Comparison of ENCODE assay signal across 23 cellular contexts in the genomic region with DNA sequence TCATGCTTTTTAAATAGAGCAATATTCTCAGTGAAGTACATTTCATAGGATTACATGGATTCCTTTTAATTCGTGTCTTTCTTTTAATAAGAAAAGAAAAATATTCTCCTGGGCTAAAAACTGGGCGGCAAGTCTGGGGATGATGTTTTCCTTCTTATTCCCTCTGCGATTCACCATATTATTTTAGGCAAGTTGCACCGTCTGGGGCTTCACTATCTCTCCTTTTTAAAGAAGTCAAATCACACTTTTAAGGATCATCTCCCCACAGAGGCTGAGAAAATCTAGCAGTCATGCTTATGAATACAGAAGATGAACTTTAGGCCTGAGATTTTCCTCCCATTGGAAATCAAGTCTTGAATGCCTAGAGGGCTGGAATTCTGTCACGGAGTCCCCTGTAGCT.
"Had no signal": no experiment of that assay in that cellular context is flagged by ENCODE, and none has a peak within 500 bp of the region (broad histone marks: within the 10 kb centered on the region; RNA-seq: fewer than 3 reads in every experiment).

No MANE protein-coding gene starts in this region.

- H3K4me3 Mint-ChIP-seq: activated B cell treated with CpG ODN at 0.5 μM for 24 hours; activated CD4-positive, alpha-beta T cell treated with anti-CD3 and anti-CD28 coated beads, Interleukin-2, amount 10 ng/mL, durations not matched to agents 24 days and 14 days; activated naive CD4-positive, alpha-beta T cell treated with anti-CD3 and anti-CD28 coated beads, Interleukin-2, amount 10 ng/mL, durations not matched to agents 7 days and 5 days; activated naive CD8-positive, alpha-beta T cell treated with anti-CD3 and anti-CD28 coated beads for 36 hours; activated T-helper 17 cell treated with anti-CD3 and anti-CD28 coated beads, Interleukin-2, amount 50 U/mL, for 72 hours; T-helper 17 cell had no signal

- H3K27ac Mint-ChIP-seq: activated B cell treated with CpG ODN at 0.5 μM for 24 hours; activated CD4-positive, alpha-beta T cell treated with anti-CD3 and anti-CD28 coated beads, Interleukin-2, amount 10 ng/mL, durations not matched to agents 24 days and 14 days; activated naive CD4-positive, alpha-beta T cell treated with anti-CD3 and anti-CD28 coated beads, Interleukin-2, amount 10 ng/mL, durations not matched to agents 7 days and 5 days; activated naive CD8-positive, alpha-beta T cell treated with anti-CD3 and anti-CD28 coated beads for 36 hours; activated T-helper 17 cell treated with anti-CD3 and anti-CD28 coated beads, Interleukin-2, amount 50 U/mL, for 72 hours; T-helper 17 cell had no signal

- H3K4me3 ChIP-seq: cardiac muscle cell, K562 had no signal

- H3K27me3 ChIP-seq: brain microvascular endothelial cell, cardiac muscle cell had no signal

- H3K4me1 Mint-ChIP-seq: activated B cell treated with CpG ODN at 0.5 μM for 24 hours; activated CD4-positive, alpha-beta T cell treated with anti-CD3 and anti-CD28 coated beads, Interleukin-2, amount 10 ng/mL, durations not matched to agents 24 days and 14 days; activated naive CD4-positive, alpha-beta T cell treated with anti-CD3 and anti-CD28 coated beads, Interleukin-2, amount 10 ng/mL, durations not matched to agents 7 days and 5 days; activated naive CD8-positive, alpha-beta T cell treated with anti-CD3 and anti-CD28 coated beads for 36 hours; activated T-helper 17 cell treated with anti-CD3 and anti-CD28 coated beads, Interleukin-2, amount 50 U/mL, for 72 hours; T-helper 17 cell had no signal

- H3K36me3 ChIP-seq: brain microvascular endothelial cell, cardiac muscle cell had no signal

- H3K36me3 Mint-ChIP-seq: activated naive CD4-positive, alpha-beta T cell treated with anti-CD3 and anti-CD28 coated beads, Interleukin-2, amount 10 ng/mL, durations not matched to agents 7 days and 5 days; activated naive CD8-positive, alpha-beta T cell treated with anti-CD3 and anti-CD28 coated beads for 36 hours had no signal

- H3K9me3 Mint-ChIP-seq: activated CD4-positive, alpha-beta T cell treated with anti-CD3 and anti-CD28 coated beads, Interleukin-2, amount 10 ng/mL, durations not matched to agents 24 days and 14 days; activated naive CD4-positive, alpha-beta T cell treated with anti-CD3 and anti-CD28 coated beads, Interleukin-2, amount 10 ng/mL, durations not matched to agents 7 days and 5 days; activated T-helper 17 cell treated with anti-CD3 and anti-CD28 coated beads, Interleukin-2, amount 50 U/mL, for 72 hours had no signal

- DNase-seq: activated B cell treated with CpG ODN at 0.5 μM for 24 hours; activated CD4-positive, alpha-beta T cell treated with anti-CD3 and anti-CD28 coated beads for 1 hour; activated CD4-positive, alpha-beta T cell treated with anti-CD3 and anti-CD28 coated beads, Interleukin-2, amount 10 ng/mL, durations not matched to agents 24 days and 14 days; activated CD4-positive, alpha-beta T cell treated with anti-CD3 and anti-CD28 coated beads, Interleukin-2, amount 50 U/mL, for 48 hours; activated gamma-delta T cell; activated naive CD4-positive, alpha-beta T cell treated with anti-CD3 and anti-CD28 coated beads, Interleukin-2, amount 10 ng/mL, durations not matched to agents 7 days and 5 days; activated naive CD8-positive, alpha-beta T cell treated with anti-CD3 and anti-CD28 coated beads for 36 hours; activated T-cell treated with anti-CD3 and anti-CD28 coated beads for 4 hours; activated T-cell treated with anti-CD3 and anti-CD28 coated beads, Interleukin-2, amount 50 U/mL, for 48 hours; brain microvascular endothelial cell; Kasumi-1; NCI-H1105 treated with DMSO at 0.1 percent for 48 hours; NCI-H1436 treated with DMSO at 0.1 percent for 48 hours; NCI-H187 treated with DMSO at 0.1 percent for 48 hours; NCI-H2081 treated with DMSO at 0.1 percent for 48 hours; NCI-H446; NCI-H524; SIG-M5; T-helper 17 cell; T1000 had no signal

- ATAC-seq: activated T-helper 17 cell treated with anti-CD3 and anti-CD28 coated beads, Interleukin-2, amount 50 U/mL, for 72 hours; K562; T-helper 17 cell had no signal

- H3K27ac ChIP-seq: brain microvascular endothelial cell, cardiac muscle cell had no signal
